9 cellular contexts compared by ENCODE assay signal in the genomic region with DNA sequence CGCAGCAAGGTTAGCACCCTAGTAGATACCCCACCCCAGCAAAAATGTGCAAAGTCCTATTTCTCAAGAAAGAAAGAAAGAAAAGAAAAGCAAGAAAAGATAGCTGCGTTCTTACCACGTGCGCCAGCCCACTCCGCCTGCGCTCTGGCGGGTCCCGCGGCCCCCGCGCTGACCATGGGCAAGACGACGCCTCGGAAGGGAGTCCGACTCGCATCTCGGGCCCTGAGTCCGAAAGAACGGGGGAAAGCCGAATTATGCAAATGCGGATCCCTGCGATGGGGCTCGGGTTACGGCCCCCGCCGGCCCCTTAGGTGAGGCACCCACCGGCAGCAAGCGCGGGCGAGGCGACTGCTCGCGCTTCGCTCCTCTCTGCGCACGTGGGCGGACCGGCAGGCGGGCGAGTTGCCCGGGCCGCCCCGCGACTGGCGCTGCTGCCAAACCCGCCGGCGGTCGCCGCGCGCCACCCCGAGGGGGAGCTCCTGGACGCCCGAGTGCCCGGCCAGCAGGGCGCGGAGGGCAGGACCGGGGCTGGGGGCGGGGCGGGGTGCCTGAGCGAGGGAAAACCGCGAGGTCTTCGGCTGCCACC. TPM values are rescaled to one million over a fixed set of nuclear protein-coding genes. Genes with fewer than 3 reads are reported as not detected.
DNase-seq lines count a peak whose midpoint lies in the region; ATAC-seq and TF ChIP-seq lines count a peak whose summit lies in the region.
"Had no signal": no experiment of that assay in that cellular context is flagged by ENCODE, and none has a peak within 500 bp of the region (broad histone marks: within the 10 kb centered on the region; RNA-seq: fewer than 3 reads in every experiment).

No MANE protein-coding gene starts in this region.

- intact Hi-C loops in head of caudate nucleus (cut with DNase I): loop anchor here (5.0 to 10.0 kb wide), 2 partner anchors 206 to 224 kb away; no protein-coding TSS in a partner anchor
- intact Hi-C loops in sciatic nerve (cut with DNase I): loop anchor here (5.0 kb wide), 1 partner anchor 206 kb away; no protein-coding TSS in a partner anchor

- CTCF ChIA-PET in AG04449 (lab: Yijun Ruan, JAX): interaction anchor here (0.6 to 4.7 kb wide), 28 partner anchors 10 to 385 kb away, joined by 3 to 79 read pairs (median 8); a partner anchor contains a TSS

- peak overlapping the region; percentile 65 for H3K4me3 ChIP-seq in AG04449 (ENCODE audit: low read depth, low read length)

- no peak for ATAC-seq in sciatic nerve
- no peak for ATAC-seq in GM19035 (IDR thresholded peaks at IDR 0.05; ENCODE audit: unreplicated experiment)

- DNase-seq in AG04449 (ENCODE audit: low read depth, low spot score) (no peak), HUDEP-2 (lab: John Stamatoyannopoulos, UW; ENCODE audit: unreplicated experiment in 76 of 76) (peak in 68 of 76 experiments; percentile 18 to 85 (median 69)), head of caudate nucleus (peak in 35 of 42 donors; percentile 18 to 72 (median 43)), sciatic nerve (ENCODE audit: low spot score) (peak; percentile 80), UCSD-AML1 (lab: John Stamatoyannopoulos, UW; ENCODE audit: unreplicated experiment) (no peak), amniotic stem cell (lab: John Stamatoyannopoulos, UW) (no peak)
- peak; percentile 77 to 81 for DNase-seq in activated T-cell treated with anti-CD3 and anti-CD28 coated beads, Interleukin-2, amount 50 U/mL, for 48 hours

- POLR2A ChIA-PET in AG04449 (lab: Yijun Ruan, JAX): interaction anchor here (0.6 to 1.0 kb wide), 2 partner anchors 13 to 222 kb away, joined by 3 to 4 read pairs; no protein-coding TSS in a partner anchor

- no peak for TF ChIP-seq CTCF in AG04449 (IDR thresholded peaks at IDR 0.05; ENCODE audit: insufficient read depth, low read length, missing control alignments)

RNA-seq across cellular contexts. Expression of a gene that starts 2.4 kb away (rescaled TPM):
- 53.1 TPM for total RNA-seq in sciatic nerve
- total RNA-seq: dermis microvascular lymphatic vessel endothelial cell had no signal

RNA-seq across cellular contexts. Expression of a gene that starts 14.0 kb away (rescaled TPM):
- 35.1 TPM for total RNA-seq in sciatic nerve

Comparison
In these comparisons a context has a peak if more than half of its experiments do, and no peak if none do; other contexts are left out.
1. DNase-seq: peak in HUDEP-2 (68 of 76), activated T-cell treated with anti-CD3 and anti-CD28 coated beads, Interleukin-2, amount 50 U/mL, for 48 hours (2 of 2), head of caudate nucleus (35 of 42) and sciatic nerve (single experiment); none in AG04449 (single experiment), UCSD-AML1 (single experiment) and amniotic stem cell (single experiment).